In the genomic region with DNA sequence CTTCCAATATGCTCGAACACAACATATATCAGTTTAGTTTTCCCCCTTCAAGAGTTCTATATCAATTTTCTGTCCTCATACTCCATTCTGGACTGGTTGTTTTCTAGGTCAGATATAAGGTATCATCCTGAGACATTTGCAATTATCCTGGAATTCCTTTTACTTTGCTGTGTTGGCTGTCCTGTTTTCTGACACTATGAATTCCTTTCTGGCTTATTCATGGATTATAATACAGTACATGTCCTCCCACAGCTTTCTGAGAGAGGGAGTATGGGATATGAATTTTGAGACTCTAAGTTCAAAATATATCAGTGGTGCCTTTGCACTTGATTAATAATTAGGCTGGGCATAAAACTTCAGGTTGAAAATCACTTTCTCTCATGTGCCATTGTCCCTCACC, we compare ENCODE assay signal across 20 cellular contexts. TPM values are rescaled to one million over a fixed set of nuclear protein-coding genes. Genes with fewer than 3 reads are reported as not detected.
DNase-seq lines count a peak whose midpoint lies in the region; ATAC-seq, FAIRE-seq and TF ChIP-seq lines count a peak whose summit lies in the region.
"Had no signal": no experiment of that assay in that cellular context is flagged by ENCODE, and none has a peak within 500 bp of the region (broad histone marks: within the 10 kb centered on the region; RNA-seq: fewer than 3 reads in every experiment).

No MANE protein-coding gene starts in this region.

- no peak overlapping the region for H2BK120ac ChIP-seq in IMR-90 (ENCODE audit: low read depth, low read length)

- H2BK20ac ChIP-seq in IMR-90 (ENCODE audit: low read depth, low read length) = no peak overlapping the region

- POLR2A ChIA-PET in IMR-90 (lab: Charles Lee; ENCODE audit: unreplicated experiment) = no interaction called here

- no peak overlapping the region for H3K9ac ChIP-seq in IMR-90 (ENCODE audit: low read depth, low read length)

- no peak overlapping the region for H2BK15ac ChIP-seq in IMR-90 (ENCODE audit: low read depth, low read length)

- peaks cover 8% of the 10 kb centered on the region for H3K36me3 ChIP-seq in IMR-90 (ENCODE audit: control insufficient read depth, insufficient read depth, low read length)
- H3K36me3 ChIP-seq: colonic mucosa had no signal

- H2AK9ac ChIP-seq in IMR-90 (replicated peaks; ENCODE audit: low read depth, low read length, poor library complexity) = no peak overlapping the region

- no peak overlapping the region; a peak in 1 of 4 replicates for H4K8ac ChIP-seq in IMR-90 (ENCODE audit: low read depth in 2 of 2, low read length in 2 of 2)

- no peak overlapping the region for H4K5ac ChIP-seq in IMR-90 (ENCODE audit: low read depth, low read length)

- TF ChIP-seq CTCF in IMR-90 (conservative IDR thresholded peaks at IDR 0.05; ENCODE audit: low read depth, low read length) = no peak

- CTCF ChIA-PET in IMR-90 (lab: Yijun Ruan, JAX) = no interaction called here

- in situ Hi-C loops in IMR-90 (cut with MboI; ENCODE audit: low sequenced_read_pairs) = no loop called here

- dilution Hi-C loops in IMR-90 (cut with HindIII; ENCODE audit: low sequenced_read_pairs, unreplicated experiment) = no loop called here

- H3K9me3 ChIP-seq in IMR-90 (ENCODE audit: control insufficient read depth, insufficient read depth, low read length) = no peaks in the 10 kb centered on the region
- H3K9me3 ChIP-seq: colonic mucosa, sigmoid colon, thyroid gland had no signal

- TF ChIP-seq POLR2A in IMR-90 (IDR thresholded peaks at IDR 0.05; ENCODE audit: low read depth, low read length) = no peak

- H4K91ac ChIP-seq in IMR-90 (ENCODE audit: insufficient read depth, low read depth, low read length) = no peak overlapping the region

- no peak overlapping the region; the same call in 1 of the 2 replicates for H3K4me2 ChIP-seq in IMR-90 (ENCODE audit: low read depth, low read length)

- H3K79me1 ChIP-seq in IMR-90 (ENCODE audit: low read depth in 1 of 2, low read length in 2 of 2) = peaks cover 19 to 20% of the 10 kb centered on the region in 2 experiments; a peak in 3 of 4 replicates

- no peak overlapping the region for H3K56ac ChIP-seq in IMR-90 (ENCODE audit: extremely low read depth, insufficient read depth, low read length)

- H2AK5ac ChIP-seq in IMR-90 (ENCODE audit: low read depth, low read length) = no peak overlapping the region

- TF ChIP-seq RAD21 in IMR-90 (IDR thresholded peaks at IDR 0.05; ENCODE audit: low read length) = no peak

- H3K4me3 ChIP-seq in IMR-90 (ENCODE audit: insufficient read depth, low read depth, low read length) = no peak overlapping the region
- H3K4me3 ChIP-seq: colonic mucosa, sigmoid colon, thyroid gland had no signal

- no peak overlapping the region for H3K18ac ChIP-seq in IMR-90 (ENCODE audit: low read depth, low read length)

- H3K14ac ChIP-seq in IMR-90 (replicated peaks; ENCODE audit: low read depth, low read length) = 0 out of 2 replicates have a peak overlapping the region, but pooled peaks have one; percentile 17

- no peaks in the 10 kb centered on the region for H3K4me1 ChIP-seq in IMR-90 (ENCODE audit: control insufficient read depth, insufficient read depth, low read length)
- H3K4me1 ChIP-seq: colonic mucosa, thyroid gland had no signal

- H2AFZ ChIP-seq in IMR-90 (replicated peaks; ENCODE audit: low read length, poor library complexity) = no peak overlapping the region

- WGBS in IMR-90 (ENCODE audit: extremely low coverage in 2 of 2, insufficient read length in 1 of 2), 2 experiments = no CpG with 5 or more reads among the region's 1 CpG

- H4K20me1 ChIP-seq in IMR-90 (ENCODE audit: insufficient read depth, low read length) = no peaks in the 10 kb centered on the region

- H3K4ac ChIP-seq in IMR-90 (ENCODE audit: low read depth, low read length) = no peak overlapping the region

- peak overlapping the region; percentile 23 for H2BK5ac ChIP-seq in IMR-90 (ENCODE audit: low read depth, low read length, poor library complexity, severe bottlenecking)

- BruUV-seq in IMR-90 (replicated peaks; lab: Mats Ljungman, UMichigan) = TSS peak; percentile 21

- no peak for FAIRE-seq in urothelium cell line (lab: Jason Lieb, UNC)
- FAIRE-seq: endothelial cell of umbilical vein, islet of Langerhans had no signal

- peaks cover 3% of the 10 kb centered on the region; the same call in 1 of the 2 replicates for H3K9me1 ChIP-seq in IMR-90 (ENCODE audit: insufficient read depth, low read length)

- peak; percentile 36 for DNase-seq in IMR-90
- DNase-seq in astrocyte of the hippocampus (ENCODE audit: low read depth, low spot score) = peak; percentile 25
- DNase-seq in hepatic stellate cell (ENCODE audit: low spot score) = peak; percentile 39
- DNase-seq in urothelium cell line (ENCODE audit: low spot score) = peak; percentile 9
- no peak for DNase-seq in activated naive CD4-positive, alpha-beta T cell (lab: John Stamatoyannopoulos, UW)
- DNase-seq: activated CD4-positive, CD25-positive, alpha-beta regulatory T cell; C1 segment of cervical spinal cord; colonic mucosa; head of caudate nucleus; NCI-H1105; NCI-H748 treated with DMSO at 0.1 percent for 48 hours; RPMI8226; sigmoid colon; T-helper 1 cell; thyroid gland had no signal

- H3K27ac ChIP-seq in IMR-90 (ENCODE audit: insufficient read depth, low read length) = no peak overlapping the region
- H3K27ac ChIP-seq: colonic mucosa, sigmoid colon, thyroid gland had no signal

- H3K23ac ChIP-seq in IMR-90 (ENCODE audit: low read depth, low read length) = no peak overlapping the region

- peak; percentile 82 for ATAC-seq in IMR-90 (ENCODE audit: low read depth)
- ATAC-seq in GM21723 (IDR thresholded peaks at IDR 0.05; ENCODE audit: unreplicated experiment) = no peak
- ATAC-seq in HG03025 (IDR thresholded peaks at IDR 0.05; ENCODE audit: low FRiP score, unreplicated experiment) = no peak
- ATAC-seq: activated T-helper 17 cell treated with anti-CD3 and anti-CD28 coated beads, Interleukin-2, amount 50 U/mL, for 72 hours had no signal

- no peaks in the 10 kb centered on the region for H3K27me3 ChIP-seq in IMR-90 (ENCODE audit: control insufficient read depth, insufficient read depth, low read length)
- H3K27me3 ChIP-seq: colonic mucosa, sigmoid colon, thyroid gland had no signal

- intact Hi-C loops in IMR-90 (cut with micrococcal nuclease) = no loop called here

TF ChIP-seq in IMR-90, 13 proteins besides CTCF, POLR2A, EP300 and RAD21:
- TF ChIP-seq NFE2L2 (IDR thresholded peaks at IDR 0.05; ENCODE audit: low read depth, low read length) (no peak), RFX5 (IDR thresholded peaks at IDR 0.05; ENCODE audit: low read depth, low read length) (no peak), FOS (IDR thresholded peaks at IDR 0.05; ENCODE audit: low read depth, low read length) (no peak), MAFK (IDR thresholded peaks at IDR 0.05; ENCODE audit: low read depth, low read length) (no peak), SMC3 (IDR thresholded peaks at IDR 0.05; ENCODE audit: low read depth, low read length) (no peak), CEBPB (IDR thresholded peaks at IDR 0.05; ENCODE audit: low read depth, low read length) (no peak), MXI1 (IDR thresholded peaks at IDR 0.05; ENCODE audit: borderline replicate concordance, low read depth, low read length) (no peak), MAZ (IDR thresholded peaks at IDR 0.05; ENCODE audit: borderline replicate concordance, low read depth, low read length) (no peak), RCOR1 (IDR thresholded peaks at IDR 0.05; ENCODE audit: insufficient replicate concordance, low read length) (no peak), CHD1 (IDR thresholded peaks at IDR 0.05; ENCODE audit: low read depth, low read length) (no peak), BHLHE40 (IDR thresholded peaks at IDR 0.05; ENCODE audit: low read depth, low read length) (no peak)
- TF ChIP-seq, protein P1, sequence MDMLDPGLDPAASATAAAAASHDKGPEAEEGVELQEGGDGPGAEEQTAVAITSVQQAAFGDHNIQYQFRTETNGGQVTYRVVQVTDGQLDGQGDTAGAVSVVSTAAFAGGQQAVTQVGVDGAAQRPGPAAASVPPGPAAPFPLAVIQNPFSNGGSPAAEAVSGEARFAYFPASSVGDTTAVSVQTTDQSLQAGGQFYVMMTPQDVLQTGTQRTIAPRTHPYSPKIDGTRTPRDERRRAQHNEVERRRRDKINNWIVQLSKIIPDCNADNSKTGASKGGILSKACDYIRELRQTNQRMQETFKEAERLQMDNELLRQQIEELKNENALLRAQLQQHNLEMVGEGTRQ (IDR thresholded peaks at IDR 0.05; ENCODE audit: low read depth, low read length) = no peak
- TF ChIP-seq, protein P2, sequence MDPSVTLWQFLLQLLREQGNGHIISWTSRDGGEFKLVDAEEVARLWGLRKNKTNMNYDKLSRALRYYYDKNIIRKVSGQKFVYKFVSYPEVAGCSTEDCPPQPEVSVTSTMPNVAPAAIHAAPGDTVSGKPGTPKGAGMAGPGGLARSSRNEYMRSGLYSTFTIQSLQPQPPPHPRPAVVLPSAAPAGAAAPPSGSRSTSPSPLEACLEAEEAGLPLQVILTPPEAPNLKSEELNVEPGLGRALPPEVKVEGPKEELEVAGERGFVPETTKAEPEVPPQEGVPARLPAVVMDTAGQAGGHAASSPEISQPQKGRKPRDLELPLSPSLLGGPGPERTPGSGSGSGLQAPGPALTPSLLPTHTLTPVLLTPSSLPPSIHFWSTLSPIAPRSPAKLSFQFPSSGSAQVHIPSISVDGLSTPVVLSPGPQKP (IDR thresholded peaks at IDR 0.05; ENCODE audit: borderline replicate concordance, low read depth, low read length) = no peak
TF ChIP-seq in IMR-90: peak in this region for 0.

RNA-seq across cellular contexts. Expression of a gene that starts 11.9 kb away (rescaled TPM):
- total RNA-seq in IMR-90 (2012; rRNA removed) = 13.3 and 20.6 TPM in 2 replicates
- polyA plus RNA-seq in IMR-90 (2012; rRNA removed) = 7.6 and 9.6 TPM in 2 replicates
- polyA plus RNA-seq in IMR-90 (2012; cell fraction: cytosol; rRNA removed) = 3.6 and 3.7 TPM in 2 replicates
- 6.1 and 13.0 TPM in 2 replicates for polyA plus RNA-seq in IMR-90 (2012; cell fraction: nucleus; rRNA removed; ENCODE audit: low replicate concordance)

Comparison
In these comparisons a context has a peak if more than half of its experiments do, and no peak if none do; other contexts are left out.
1. DNase-seq: peak in IMR-90 (single experiment), astrocyte of the hippocampus (single experiment), hepatic stellate cell (single experiment) and urothelium cell line (single experiment); none in activated naive CD4-positive, alpha-beta T cell (0 of 4).